15 cellular contexts compared by ENCODE assay signal in genomic region chr3:127764841-127765362, GRCh38. TPM values are rescaled to one million over a fixed set of nuclear protein-coding genes. Genes with fewer than 3 reads are reported as not detected.
DNase-seq lines count a peak whose midpoint lies in the region; ATAC-seq, FAIRE-seq and TF ChIP-seq lines count a peak whose summit lies in the region.
"Had no signal": no experiment of that assay in that cellular context is flagged by ENCODE, and none has a peak within 500 bp of the region (broad histone marks: within the 10 kb centered on the region; RNA-seq: fewer than 3 reads in every experiment).

No MANE protein-coding gene starts in this region.

- H3K4me1 Mint-ChIP-seq in activated B cell treated with CpG ODN at 0.5 μM for 24 hours: peaks cover 45% of the 10 kb centered on the region

- intact Hi-C loops in activated B cell treated with CpG ODN at 0.5 μM for 24 hours (cut with micrococcal nuclease): no loop called here
- intact Hi-C loops in psoas muscle (cut with DNase I): loop anchor here in 1 of 2 donors (5.0 kb wide), 1 partner anchor 52 kb away; no protein-coding TSS in a partner anchor

- no peaks in the 10 kb centered on the region for H3K27me3 Mint-ChIP-seq in activated B cell treated with CpG ODN at 0.5 μM for 24 hours

- peaks cover 59% of the 10 kb centered on the region for H3K4me1 ChIP-seq in psoas muscle

- H3K36me3 ChIP-seq in psoas muscle (ENCODE audit: insufficient read depth in 1 of 2, low read depth in 1 of 2): no peaks in the 10 kb centered on the region
- H3K36me3 ChIP-seq in WERI-Rb-1: no peaks in the 10 kb centered on the region
- H3K36me3 ChIP-seq: colonic mucosa had no signal

- POLR2A ChIA-PET in activated B cell treated with CpG ODN at 0.5 μM for 24 hours (lab: Charles Lee): interaction anchor here (0.9 to 1.5 kb wide), 4 partner anchors 10 to 155 kb away, joined by 3 to 5 read pairs (median 4); no protein-coding TSS in a partner anchor

- DNase-seq in GM12891 (ENCODE audit: insufficient read length, low spot score) (no peak), activated B cell treated with CpG ODN at 0.5 μM for 24 hours (no peak), psoas muscle (no peak), WERI-Rb-1 (no peak)
- no peak for DNase-seq in activated effector memory CD4-positive, alpha-beta T cell treated with anti-CD3 and anti-CD28 coated beads, Interleukin-2, amount 50 U/mL, for 16 hours
- no peak for DNase-seq in stimulated activated CD4-positive, alpha-beta T cell treated with anti-CD3 and anti-CD28 coated beads, Interleukin-15, amount 100 ng/mL, for 24 hours
- DNase-seq: activated gamma-delta T cell treated with Interleukin-2 at 50 U/mL for 16 hours, colonic mucosa, kidney glomerular epithelial cell, MM.1S, natural killer cell, NCI-H2227 treated with DMSO at 0.1 percent for 48 hours, SHP77 had no signal

- peak overlapping the region; percentile 38 for H3K27ac Mint-ChIP-seq in activated B cell treated with CpG ODN at 0.5 μM for 24 hours
- H3K27ac Mint-ChIP-seq: natural killer cell had no signal

- peak overlapping the region; percentile 50 for H3K27ac ChIP-seq in psoas muscle
- no peak overlapping the region for H3K27ac ChIP-seq in WERI-Rb-1
- H3K27ac ChIP-seq: colonic mucosa, VCaP had no signal

- H3K4me3 ChIP-seq in psoas muscle (no peak overlapping the region), WERI-Rb-1 (ENCODE audit: low read depth, low read length) (no peak overlapping the region)
- H3K4me3 ChIP-seq: colonic mucosa had no signal

- TF ChIP-seq POLR2A in GM12891 (IDR thresholded peaks at IDR 0.05; ENCODE audit: low read depth, low read length): no peak

- peak; percentile 31 for FAIRE-seq in GM12891 (lab: Jason Lieb, UNC)

- CTCF ChIA-PET in activated B cell treated with CpG ODN at 0.5 μM for 24 hours (lab: Charles Lee): interaction anchor here (0.9 to 1.0 kb wide), 2 partner anchors 15 to 71 kb away, joined by 3 read pairs; no protein-coding TSS in a partner anchor

- H3K4me3 Mint-ChIP-seq in activated B cell treated with CpG ODN at 0.5 μM for 24 hours: no peak overlapping the region
- H3K4me3 Mint-ChIP-seq: natural killer cell had no signal

- 75 to 82% (median 82%) methylated on average over 5 of the region's 5 CpGs for WGBS in psoas muscle, 3 donors

- peak; percentile 25 for ATAC-seq in HG02588 (IDR thresholded peaks at IDR 0.05; ENCODE audit: unreplicated experiment)
- ATAC-seq in activated B cell treated with CpG ODN at 0.5 μM for 24 hours (ENCODE audit: low read depth): no peak
- no peak for ATAC-seq in psoas muscle
- ATAC-seq: natural killer cell had no signal

- no peaks in the 10 kb centered on the region for H3K9me3 ChIP-seq in psoas muscle
- peaks cover 16% of the 10 kb centered on the region for H3K9me3 ChIP-seq in WERI-Rb-1 (ENCODE audit: severe bottlenecking)
- H3K9me3 ChIP-seq: colonic mucosa had no signal

- no peaks in the 10 kb centered on the region for H3K27me3 ChIP-seq in psoas muscle (ENCODE audit: insufficient read depth in 3 of 3, low read length in 2 of 3)
- H3K27me3 ChIP-seq in WERI-Rb-1 (ENCODE audit: insufficient read depth, low read depth, severe bottlenecking): no peaks in the 10 kb centered on the region
- H3K27me3 ChIP-seq: colonic mucosa had no signal

- peaks cover 13% of the 10 kb centered on the region for H3K9me3 Mint-ChIP-seq in activated B cell treated with CpG ODN at 0.5 μM for 24 hours
- H3K9me3 Mint-ChIP-seq: natural killer cell had no signal

- H3K36me3 Mint-ChIP-seq in activated B cell treated with CpG ODN at 0.5 μM for 24 hours (ENCODE audit: low read depth): peaks cover 11% of the 10 kb centered on the region
- H3K36me3 Mint-ChIP-seq: natural killer cell had no signal

- TF ChIP-seq CTCF in activated B cell treated with CpG ODN at 0.5 μM for 24 hours (IDR thresholded peaks at IDR 0.05): no peak
- no peak for TF ChIP-seq CTCF in psoas muscle (IDR thresholded peaks at IDR 0.05)
- TF ChIP-seq CTCF in WERI-Rb-1 (IDR thresholded peaks at IDR 0.05; ENCODE audit: low read depth, low read length): no peak

TF ChIP-seq in GM12891, 5 proteins besides CTCF, POLR2A, EP300 and RAD21:
- TF ChIP-seq PAX5 (IDR thresholded peaks at IDR 0.05; ENCODE audit: insufficient read depth, low read length, severe bottlenecking) (no peak), SPI1 (IDR thresholded peaks at IDR 0.05; ENCODE audit: low read depth, low read length) (no peak), POU2F2 (IDR thresholded peaks at IDR 0.05; ENCODE audit: low read depth, low read length) (no peak), POLR2AphosphoS5 (IDR thresholded peaks at IDR 0.05; ENCODE audit: low read depth, low read length) (no peak), TAF1 (IDR thresholded peaks at IDR 0.05; ENCODE audit: low read depth, low read length) (no peak)

RNA-seq across cellular contexts. Expression of gene MGLL, which starts 57.4 kb away (rescaled TPM):
- polyA plus RNA-seq in GM12891 (2012; ENCODE audit: low read depth, missing spikeins): 49.8 TPM
- total RNA-seq in activated B cell treated with CpG ODN at 0.5 μM for 24 hours: 16.7 and 19.1 TPM in 2 replicates
- 10 to 100 TPM; 53.7 to 85.6 (median 63.2) TPM for total RNA-seq in psoas muscle
- 10 to 100 TPM; 32.8 to 64.9 (median 47.5) TPM for polyA plus RNA-seq in psoas muscle
